ENCODE assay signal across 29 cellular contexts in the genomic region with DNA sequence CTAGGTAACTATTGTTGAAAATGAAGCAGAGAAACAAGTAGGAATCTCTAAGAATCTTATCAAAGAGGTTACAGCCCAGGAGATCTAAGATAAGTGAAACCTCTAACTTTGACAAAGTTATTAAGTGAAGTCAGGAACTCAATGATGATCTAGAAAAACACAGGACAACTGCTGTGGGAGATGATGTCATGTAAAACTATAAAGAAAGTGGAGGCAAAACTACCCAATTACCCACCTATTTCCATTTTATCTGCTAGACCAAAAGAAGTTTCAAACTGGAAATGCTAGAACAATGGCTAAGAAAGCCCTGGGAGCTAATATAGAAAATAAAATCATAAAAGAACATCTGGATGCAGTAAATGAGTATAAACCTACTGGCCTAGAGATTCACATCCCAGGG.
"Had no signal": no experiment of that assay in that cellular context is flagged by ENCODE, and none has a peak within 500 bp of the region (broad histone marks: within the 10 kb centered on the region; RNA-seq: fewer than 3 reads in every experiment).

No MANE protein-coding gene starts in this region.

- H3K9me3 Mint-ChIP-seq: stimulated activated effector memory CD8-positive, alpha-beta T cell treated with anti-CD3 and anti-CD28 coated beads, Interleukin-12 subunit alpha, Interleukin-12 subunit beta, amount 100 ng/mL, for 72 hours; stimulated activated memory B cell treated with anti-CD40 and anti-IgM and Interleukin-4, amounts not matched to agents 10 μg/mL and 1 μg/mL and 100 μg/mL, for 72 hours; stimulated activated naive B cell treated with anti-CD40 and anti-IgM and Interleukin-4, amounts not matched to agents 10 μg/mL and 1 μg/mL and 100 μg/mL, for 72 hours; stimulated activated naive CD8-positive, alpha-beta T cell treated with anti-CD3 and anti-CD28 coated beads, Interleukin-15, amount 100 ng/mL, for 72 hours; stimulated activated naive CD8-positive, alpha-beta T cell treated with anti-CD3 and anti-CD28 coated beads, Interleukin-15, Interleukin-2, amounts not matched to agents 100 ng/mL and 50 ng/mL, for 24 hours; type B pancreatic cell had no signal

- H3K4me1 Mint-ChIP-seq: stimulated activated effector memory CD8-positive, alpha-beta T cell treated with anti-CD3 and anti-CD28 coated beads, Interleukin-12 subunit alpha, Interleukin-12 subunit beta, amount 100 ng/mL, for 72 hours; stimulated activated memory B cell treated with anti-CD40 and anti-IgM and Interleukin-4, amounts not matched to agents 10 μg/mL and 1 μg/mL and 100 μg/mL, for 72 hours; stimulated activated naive B cell treated with anti-CD40 and anti-IgM and Interleukin-4, amounts not matched to agents 10 μg/mL and 1 μg/mL and 100 μg/mL, for 72 hours; stimulated activated naive CD8-positive, alpha-beta T cell treated with anti-CD3 and anti-CD28 coated beads, Interleukin-15, amount 100 ng/mL, for 72 hours had no signal

- H3K36me3 Mint-ChIP-seq: stimulated activated effector memory CD8-positive, alpha-beta T cell treated with anti-CD3 and anti-CD28 coated beads, Interleukin-12 subunit alpha, Interleukin-12 subunit beta, amount 100 ng/mL, for 72 hours; stimulated activated memory B cell treated with anti-CD40 and anti-IgM and Interleukin-4, amounts not matched to agents 10 μg/mL and 1 μg/mL and 100 μg/mL, for 72 hours; stimulated activated naive B cell treated with anti-CD40 and anti-IgM and Interleukin-4, amounts not matched to agents 10 μg/mL and 1 μg/mL and 100 μg/mL, for 72 hours had no signal

- DNase-seq: stimulated activated CD4-positive, alpha-beta T cell treated with anti-CD3 and anti-CD28 coated beads, Interleukin-2, amount 100 ng/mL, for 48 hours; stimulated activated CD4-positive, alpha-beta T cell treated with anti-CD3 and anti-CD28 coated beads, Interleukin-4, amount 100 ng/mL, for 1 hour; stimulated activated CD4-positive, alpha-beta T cell treated with anti-CD3 and anti-CD28 coated beads, Interleukin-4, amount 100 ng/mL, for 24 hours; stimulated activated CD4-positive, alpha-beta T cell treated with anti-CD3 and anti-CD28 coated beads, Interleukin-4, amount 100 ng/mL, for 4 hours; stimulated activated CD8-positive, alpha-beta memory T cell treated with anti-CD3 and anti-CD28 coated beads, Interleukin-4, amount 100 ng/mL, for 48 hours; stimulated activated naive B cell treated with anti-CD40 and anti-IgM and Interleukin-4, amounts not matched to agents 10 μg/mL and 1 μg/mL and 100 μg/mL, for 72 hours; stimulated activated naive CD4-positive, alpha-beta T cell; stimulated activated naive CD4-positive, alpha-beta T cell treated with Interleukin-2 at 50 U/mL for 16 hours; stimulated activated naive CD8-positive, alpha-beta T cell treated with anti-CD3 and anti-CD28 coated beads, Interleukin-15, amount 100 ng/mL, for 72 hours; stimulated activated naive CD8-positive, alpha-beta T cell treated with anti-CD3 and anti-CD28 coated beads, Interleukin-15, Interleukin-2, amounts not matched to agents 100 U/mL and 50 U/mL, for 24 hours; stomach; substantia nigra; testis; thyroid gland; tibial artery; transverse colon; trophoblast cell; upper lobe of left lung; upper lobe of right lung; uterus had no signal

- H3K27me3 ChIP-seq: stomach, suprapubic skin, testis, thyroid gland, tibial artery, tibial nerve, transverse colon, upper lobe of left lung, upper lobe of right lung, uterus, vagina had no signal

- H3K9me3 ChIP-seq: stomach, suprapubic skin, testis, thoracic aorta, thyroid gland, tibial artery, tibial nerve, transverse colon, upper lobe of left lung, upper lobe of right lung, uterus, vagina had no signal

- H3K4me1 ChIP-seq: stomach, suprapubic skin, testis, thyroid gland, tibial artery, tibial nerve, upper lobe of left lung, upper lobe of right lung, uterus, vagina had no signal

- H3K27me3 Mint-ChIP-seq: stimulated activated memory B cell treated with anti-CD40 and anti-IgM and Interleukin-4, amounts not matched to agents 10 μg/mL and 1 μg/mL and 100 μg/mL, for 72 hours; stimulated activated naive CD8-positive, alpha-beta T cell treated with anti-CD3 and anti-CD28 coated beads, Interleukin-15, amount 100 ng/mL, for 72 hours; type B pancreatic cell had no signal

- H3K27ac Mint-ChIP-seq: stimulated activated effector memory CD8-positive, alpha-beta T cell treated with anti-CD3 and anti-CD28 coated beads, Interleukin-12 subunit alpha, Interleukin-12 subunit beta, amount 100 ng/mL, for 72 hours; stimulated activated memory B cell treated with anti-CD40 and anti-IgM and Interleukin-4, amounts not matched to agents 10 μg/mL and 1 μg/mL and 100 μg/mL, for 72 hours; stimulated activated naive B cell treated with anti-CD40 and anti-IgM and Interleukin-4, amounts not matched to agents 10 μg/mL and 1 μg/mL and 100 μg/mL, for 72 hours; stimulated activated naive CD8-positive, alpha-beta T cell treated with anti-CD3 and anti-CD28 coated beads, Interleukin-15, amount 100 ng/mL, for 72 hours; stimulated activated naive CD8-positive, alpha-beta T cell treated with anti-CD3 and anti-CD28 coated beads, Interleukin-15, Interleukin-2, amounts not matched to agents 100 ng/mL and 50 ng/mL, for 24 hours; type B pancreatic cell had no signal

- H3K36me3 ChIP-seq: stomach, suprapubic skin, thoracic aorta, thyroid gland, tibial artery, tibial nerve, upper lobe of left lung, upper lobe of right lung, uterus, vagina had no signal

- ATAC-seq: stimulated activated effector memory CD8-positive, alpha-beta T cell treated with anti-CD3 and anti-CD28 coated beads, Interleukin-12 subunit alpha, Interleukin-12 subunit beta, amount 100 ng/mL, for 72 hours; stimulated activated memory B cell treated with anti-CD40 and anti-IgM and Interleukin-4, amounts not matched to agents 10 μg/mL and 1 μg/mL and 100 μg/mL, for 72 hours; stimulated activated naive B cell treated with anti-CD40 and anti-IgM and Interleukin-4, amounts not matched to agents 10 μg/mL and 1 μg/mL and 100 μg/mL, for 72 hours; stimulated activated naive CD8-positive, alpha-beta T cell treated with anti-CD3 and anti-CD28 coated beads, Interleukin-15, amount 100 ng/mL, for 72 hours; stimulated activated naive CD8-positive, alpha-beta T cell treated with anti-CD3 and anti-CD28 coated beads, Interleukin-15, Interleukin-2, amounts not matched to agents 100 U/mL and 50 U/mL, for 24 hours; upper lobe of right lung had no signal

- FAIRE-seq: urothelium cell line had no signal

- H3K4me3 ChIP-seq: stomach, suprapubic skin, testis, thoracic aorta, thyroid gland, tibial artery, tibial nerve, transverse colon, upper lobe of left lung, upper lobe of right lung, uterus, vagina had no signal

- H3K27ac ChIP-seq: stomach, suprapubic skin, testis, thoracic aorta, thyroid gland, tibial artery, tibial nerve, transverse colon, upper lobe of left lung, upper lobe of right lung, uterus, vagina had no signal

- H3K4me3 Mint-ChIP-seq: stimulated activated effector memory CD8-positive, alpha-beta T cell treated with anti-CD3 and anti-CD28 coated beads, Interleukin-12 subunit alpha, Interleukin-12 subunit beta, amount 100 ng/mL, for 72 hours; stimulated activated memory B cell treated with anti-CD40 and anti-IgM and Interleukin-4, amounts not matched to agents 10 μg/mL and 1 μg/mL and 100 μg/mL, for 72 hours; stimulated activated naive B cell treated with anti-CD40 and anti-IgM and Interleukin-4, amounts not matched to agents 10 μg/mL and 1 μg/mL and 100 μg/mL, for 72 hours; stimulated activated naive CD8-positive, alpha-beta T cell treated with anti-CD3 and anti-CD28 coated beads, Interleukin-15, amount 100 ng/mL, for 72 hours; stimulated activated naive CD8-positive, alpha-beta T cell treated with anti-CD3 and anti-CD28 coated beads, Interleukin-15, Interleukin-2, amounts not matched to agents 100 ng/mL and 50 ng/mL, for 24 hours; type B pancreatic cell had no signal
